ENCODE assay signal across 9 cellular contexts in the genomic region with DNA sequence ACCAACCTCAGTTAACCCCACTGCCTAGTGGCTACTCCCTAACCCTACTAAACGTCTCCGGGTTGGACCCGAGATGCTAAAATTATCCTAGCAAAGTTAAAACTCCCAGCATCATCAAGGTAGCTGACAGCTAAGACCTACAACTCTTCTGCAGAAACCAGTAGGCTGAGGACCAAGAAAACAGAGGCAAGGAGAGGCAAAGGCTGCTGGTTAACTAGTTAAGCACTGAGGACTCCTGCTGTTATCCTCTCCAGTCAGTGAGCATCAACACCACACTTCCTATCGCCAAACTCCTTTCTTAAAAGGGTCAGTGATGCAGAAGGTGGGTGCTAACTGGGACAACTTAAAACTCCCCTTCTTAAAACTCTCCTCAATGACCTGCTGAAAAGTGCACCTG. TPM values are rescaled to one million over a fixed set of nuclear protein-coding genes. Genes with fewer than 3 reads are reported as not detected.
DNase-seq lines count a peak whose midpoint lies in the region; ATAC-seq and TF ChIP-seq lines count a peak whose summit lies in the region.
"Had no signal": no experiment of that assay in that cellular context is flagged by ENCODE, and none has a peak within 500 bp of the region (broad histone marks: within the 10 kb centered on the region; RNA-seq: fewer than 3 reads in every experiment).

No MANE protein-coding gene starts in this region.

- DNase-seq in NCI-H510A treated with DMSO at 0.1 percent for 48 hours (lab: John Stamatoyannopoulos, UW) (peak; percentile 46), NCI-H510A (lab: John Stamatoyannopoulos, UW) (no peak), SK-N-MC (ENCODE audit: low read depth, low spot score) (no peak), fibroblast of mammary gland (ENCODE audit: low read depth) (peak; percentile 35), smooth muscle cell (lab: John Stamatoyannopoulos, UW; ENCODE audit: unreplicated experiment) (no peak), GM13977 (ENCODE audit: low spot score) (no peak), HuH-7 (ENCODE audit: low spot score) (no peak)

- no peaks in the 10 kb centered on the region for H4K20me1 ChIP-seq in smooth muscle cell (ENCODE audit: low read depth)

- H3K9me3 ChIP-seq in SK-N-MC (ENCODE audit: low read depth, low read length) (no peaks in the 10 kb centered on the region), smooth muscle cell (replicated peaks; ENCODE audit: low read depth) (no peaks in the 10 kb centered on the region)
- H3K9me3 ChIP-seq: mucosa of descending colon had no signal

- peaks cover 5% of the 10 kb centered on the region for H3K4me1 ChIP-seq in smooth muscle cell (ENCODE audit: low read depth)

- WGBS in smooth muscle cell (ENCODE audit: low lambda C conversion rate), result 39% methylated on average over 4 of the region's 4 CpGs

- no peaks in the 10 kb centered on the region for H3K27me3 ChIP-seq in smooth muscle cell (ENCODE audit: low read depth)

- H3K27ac ChIP-seq in SK-N-MC (no peak overlapping the region), smooth muscle cell (ENCODE audit: low read depth) (no peak overlapping the region)

- H3F3A ChIP-seq in smooth muscle cell (ENCODE audit: low read depth), result peaks cover 4% of the 10 kb centered on the region

- peak overlapping the region; percentile 67 for H3K9ac ChIP-seq in SK-N-MC (ENCODE audit: insufficient read length)
- H3K9ac ChIP-seq in smooth muscle cell (ENCODE audit: low read depth), result no peak overlapping the region

- in situ Hi-C loops in GM13977 (cut with MboI; ENCODE audit: low pct_unique_long_range_greater_than_20kb, low sequenced_read_pairs, unreplicated experiment), result no loop called here

- TF ChIP-seq CTCF in fibroblast of mammary gland (conservative IDR thresholded peaks at IDR 0.05; ENCODE audit: control insufficient read depth, insufficient read depth, low read depth, low read length) (no peak), smooth muscle cell (IDR thresholded peaks at IDR 0.05; ENCODE audit: borderline replicate concordance, insufficient read depth, poor library complexity, severe bottlenecking) (no peak), GM13977 (IDR thresholded peaks at IDR 0.05; ENCODE audit: extremely low read depth, insufficient read depth, missing control alignments) (no peak)

- H2AFZ ChIP-seq in smooth muscle cell (ENCODE audit: low read depth), result peak overlapping the region; percentile 22

- no peak for ATAC-seq in GM21526 (IDR thresholded peaks at IDR 0.05; ENCODE audit: low FRiP score, unreplicated experiment)
- ATAC-seq: mucosa of descending colon had no signal

- peak overlapping the region; percentile 98 for H3K4me2 ChIP-seq in smooth muscle cell

- H3K4me3 ChIP-seq in SK-N-MC (peak overlapping the region; percentile 99), fibroblast of mammary gland (ENCODE audit: control insufficient read depth, low read depth, low read length) (peak overlapping the region; percentile 87), smooth muscle cell (peak overlapping the region; percentile 69)

- H3K36me3 ChIP-seq in SK-N-MC (ENCODE audit: insufficient read depth, low read length), result no peaks in the 10 kb centered on the region
- H3K36me3 ChIP-seq in smooth muscle cell (ENCODE audit: low read depth), result no peaks in the 10 kb centered on the region

- H3K79me2 ChIP-seq in smooth muscle cell (ENCODE audit: low read depth), result peaks cover 12% of the 10 kb centered on the region

RNA-seq across cellular contexts. Expression of a gene that starts 1.8 kb away (rescaled TPM):
- 3.5 and 3.7 TPM in 2 replicates for total RNA-seq in smooth muscle cell
- 4.5 and 5.3 TPM in 2 replicates for polyA plus RNA-seq in smooth muscle cell

Comparison
In these comparisons a context has a peak if more than half of its experiments do, and no peak if none do; other contexts are left out.
1. DNase-seq: peak in NCI-H510A treated with DMSO at 0.1 percent for 48 hours (single experiment) and fibroblast of mammary gland (single experiment); none in NCI-H510A (single experiment), SK-N-MC (single experiment), smooth muscle cell (single experiment), GM13977 (single experiment) and HuH-7 (single experiment).
2. Peak in every context shown above with its lines, with median percentiles within 50 percentile points of each other: H3K4me3 ChIP-seq.